In the genomic region with DNA sequence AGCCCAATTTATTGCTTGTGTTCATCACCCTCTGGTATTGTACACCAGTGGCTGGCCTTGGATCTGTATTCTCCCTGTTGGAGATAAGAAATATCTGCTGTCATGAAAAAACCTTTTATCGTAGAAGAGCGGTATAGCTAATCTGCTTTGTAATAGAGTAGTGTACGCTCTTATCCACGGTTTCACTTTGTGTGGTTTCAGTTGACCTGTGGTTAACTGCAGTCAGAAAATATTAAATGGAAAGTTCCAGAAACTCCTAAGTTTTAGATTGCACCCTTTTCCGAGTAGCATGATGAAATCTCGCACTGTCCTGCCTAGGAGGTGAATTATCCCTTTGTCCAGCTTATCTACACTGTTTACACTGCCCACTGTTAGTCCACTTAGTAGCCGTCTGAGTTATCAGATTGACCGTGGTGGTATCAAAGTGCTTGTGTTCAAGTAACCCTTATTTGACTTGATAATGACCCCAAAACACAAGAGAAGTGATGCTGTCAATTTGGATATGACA, we compare ENCODE assay signal across 18 cellular contexts. TPM values are rescaled to one million over a fixed set of nuclear protein-coding genes. Genes with fewer than 3 reads are reported as not detected.
DNase-seq lines count a peak whose midpoint lies in the region; ATAC-seq, FAIRE-seq and TF ChIP-seq lines count a peak whose summit lies in the region.
"Had no signal": no experiment of that assay in that cellular context is flagged by ENCODE, and none has a peak within 500 bp of the region (broad histone marks: within the 10 kb centered on the region; RNA-seq: fewer than 3 reads in every experiment).

No MANE protein-coding gene starts in this region.

- TF ChIP-seq POLR2A in GM12878 (IDR thresholded peaks at IDR 0.05; ENCODE audit: low read depth, low read length) (no peak), gastroesophageal sphincter (IDR thresholded peaks at IDR 0.05) (no peak)

- POLR2A ChIA-PET in CD8-positive, alpha-beta memory T cell (lab: Charles Lee): no interaction called here
- POLR2A ChIA-PET in GM12878 (lab: Charles Lee): interaction anchor here (1.1 to 2.4 kb wide), 4 partner anchors 10 to 43 kb away, joined by 3 to 17 read pairs (median 6); a partner anchor contains a TSS

- 81% methylated on average over 8 of the region's 8 CpGs for WGBS in GM12878 (ENCODE audit: insufficient coverage, insufficient replicate concordance, low lambda C conversion rate, missing lambda C conversion rate)
- 41 to 85% methylated on average over 4 to 5 of the region's 8 CpGs for WGBS in gastroesophageal sphincter (ENCODE audit: low coverage in 1 of 2), 2 donors

- H3K27me3 Mint-ChIP-seq in CD8-positive, alpha-beta memory T cell: no peaks in the 10 kb centered on the region
- no peaks in the 10 kb centered on the region for H3K27me3 Mint-ChIP-seq in effector memory CD8-positive, alpha-beta T cell
- H3K27me3 Mint-ChIP-seq: activated B cell treated with CpG ODN at 0.5 μM for 24 hours had no signal

- peak overlapping the region; percentile 29 for H3K27ac ChIP-seq in CD8-positive, alpha-beta memory T cell (ENCODE audit: low read depth, low read length)
- peak overlapping the region; percentile 30; the same call in 1 of the 2 replicates for H3K27ac ChIP-seq in GM12878 (ENCODE audit: control insufficient read depth, insufficient read depth)
- no peak overlapping the region for H3K27ac ChIP-seq in gastroesophageal sphincter

- peaks cover 23% of the 10 kb centered on the region for H3K4me1 ChIP-seq in CD8-positive, alpha-beta memory T cell (ENCODE audit: insufficient read depth, low read length)
- H3K4me1 ChIP-seq in GM12878 (ENCODE audit: control insufficient read depth, insufficient read depth, low read length) (peaks cover 7% of the 10 kb centered on the region; the same call in 1 of the 2 replicates), mucosa of descending colon (ENCODE audit: low read depth) (peaks cover 7% of the 10 kb centered on the region), gastroesophageal sphincter (peaks cover 0 to 24% (median 3%) of the 10 kb centered on the region in 3 donors)
- H3K4me1 ChIP-seq: HAP-1 had no signal

- no peak overlapping the region for H2AFZ ChIP-seq in GM12878 (ENCODE audit: control insufficient read depth, low read depth, low read length)

- H3K36me3 Mint-ChIP-seq in CD8-positive, alpha-beta memory T cell: peaks cover 0 to 5% (median 2%) of the 10 kb centered on the region in 3 donors
- H3K36me3 Mint-ChIP-seq in effector memory CD8-positive, alpha-beta T cell (ENCODE audit: insufficient read depth): peaks cover 19% of the 10 kb centered on the region

- ATAC-seq in GM12878: peak; percentile 54
- ATAC-seq in mucosa of descending colon: peak; percentile 13
- ATAC-seq in gastroesophageal sphincter: no peak
- ATAC-seq in effector memory CD8-positive, alpha-beta T cell (replicated peaks): no peak

- TF ChIP-seq EP300 in GM12878 (IDR thresholded peaks at IDR 0.05; ENCODE audit: borderline replicate concordance in 1 of 2, control insufficient read depth in 1 of 2, low read depth in 2 of 2, low read length in 2 of 2) (no peak), gastroesophageal sphincter (IDR thresholded peaks at IDR 0.05) (no peak)

- H3K4me2 ChIP-seq in GM12878 (ENCODE audit: control insufficient read depth, insufficient read depth): no peak overlapping the region

- H3K9ac ChIP-seq in GM12878 (ENCODE audit: control insufficient read depth, insufficient read depth, low read length): peak overlapping the region; percentile 19; the same call in 1 of the 2 replicates

- SMC1A ChIA-PET in GM12878 (lab: Charles Lee; ENCODE audit: uncharacterized antibody, unreplicated experiment): interaction anchor here (0.5 to 3.0 kb wide), 6 partner anchors 10 to 252 kb away, joined by 3 to 28 read pairs (median 4); no protein-coding TSS in a partner anchor

- H3K9me3 Mint-ChIP-seq in CD8-positive, alpha-beta memory T cell: no peaks in the 10 kb centered on the region
- H3K9me3 Mint-ChIP-seq in effector memory CD8-positive, alpha-beta T cell: no peaks in the 10 kb centered on the region
- H3K9me3 Mint-ChIP-seq: activated B cell treated with CpG ODN at 0.5 μM for 24 hours had no signal

- TF ChIP-seq CTCF in GM12878 (IDR thresholded peaks at IDR 0.05 in 2 of 3, conservative IDR thresholded peaks at IDR 0.05 in 1 of 3; ENCODE audit: control insufficient read depth in 2 of 3, extremely low read depth in 1 of 3, insufficient read depth in 1 of 3, low read depth in 3 of 3, low read length in 3 of 3) (no peak), mucosa of descending colon (IDR thresholded peaks at IDR 0.05) (no peak), gastroesophageal sphincter (IDR thresholded peaks at IDR 0.05) (no peak)

- H4K20me1 ChIP-seq in GM12878 (ENCODE audit: control insufficient read depth, insufficient read depth): no peaks in the 10 kb centered on the region

- H3K4me3 ChIP-seq in CD8-positive, alpha-beta memory T cell (ENCODE audit: low read length): no peak overlapping the region
- no peak overlapping the region for H3K4me3 ChIP-seq in GM12878
- no peak overlapping the region for H3K4me3 ChIP-seq in mucosa of descending colon
- no peak overlapping the region for H3K4me3 ChIP-seq in gastroesophageal sphincter
- H3K4me3 ChIP-seq: HAP-1 had no signal

- no peaks in the 10 kb centered on the region for H3K27me3 ChIP-seq in CD8-positive, alpha-beta memory T cell (ENCODE audit: insufficient read depth, low read length, poor library complexity, severe bottlenecking)
- no peaks in the 10 kb centered on the region for H3K27me3 ChIP-seq in GM12878 (replicated peaks in 1 of 2; ENCODE audit: control insufficient read depth in 2 of 2, insufficient read depth in 2 of 2, low read length in 1 of 2)
- H3K27me3 ChIP-seq in gastroesophageal sphincter: no peaks in the 10 kb centered on the region

- BruUV-seq in GM12878 (replicated peaks; lab: Mats Ljungman, UMichigan): no TSS peak

- H3K9me3 ChIP-seq in CD8-positive, alpha-beta memory T cell (ENCODE audit: low read length): no peaks in the 10 kb centered on the region
- H3K9me3 ChIP-seq in GM12878 (replicated peaks; ENCODE audit: control insufficient read depth, insufficient read depth, low read length): peaks cover 2% of the 10 kb centered on the region; the same call in 2 of the 3 replicates
- H3K9me3 ChIP-seq in mucosa of descending colon: no peaks in the 10 kb centered on the region
- H3K9me3 ChIP-seq in gastroesophageal sphincter: no peaks in the 10 kb centered on the region
- H3K9me3 ChIP-seq: HAP-1 had no signal

- in situ Hi-C loops in GM12878 (cut with MboI): no loop called here
- in situ Hi-C loops in ACHN (cut with HindIII; ENCODE audit: low pct_ligation_motif_present, low pct_unique_long_range_greater_than_20kb, low sequenced_read_pairs): no loop called here

- CTCF ChIA-PET in CD8-positive, alpha-beta memory T cell (lab: Charles Lee): no interaction called here
- CTCF ChIA-PET in GM12878 (lab: Yijun Ruan, JAX): interaction anchor here (1.7 to 1.8 kb wide), 2 partner anchors 9 to 11 kb away, joined by 4 to 6 read pairs; no protein-coding TSS in a partner anchor

- H3K4me1 Mint-ChIP-seq in CD8-positive, alpha-beta memory T cell: peaks cover 62 to 82% (median 63%) of the 10 kb centered on the region in 3 donors
- peaks cover 16 to 39% of the 10 kb centered on the region in 2 donors for H3K4me1 Mint-ChIP-seq in effector memory CD8-positive, alpha-beta T cell (ENCODE audit: low read depth in 2 of 2)

- peaks cover 69% of the 10 kb centered on the region for H3K79me2 ChIP-seq in GM12878 (ENCODE audit: control insufficient read depth, insufficient read depth, low read length)

- no peak overlapping the region for H3K27ac Mint-ChIP-seq in CD8-positive, alpha-beta memory T cell
- H3K27ac Mint-ChIP-seq in effector memory CD8-positive, alpha-beta T cell: no peak overlapping the region
- H3K27ac Mint-ChIP-seq: activated B cell treated with CpG ODN at 0.5 μM for 24 hours had no signal

- TF ChIP-seq RAD21 in GM12878 (IDR thresholded peaks at IDR 0.05; ENCODE audit: insufficient read depth, low read depth, low read length): no peak

- peak overlapping the region in 2 of 7 donors; percentile 4 to 21 for H3K4me3 Mint-ChIP-seq in CD8-positive, alpha-beta memory T cell
- peak overlapping the region in 1 of 2 donors; percentile 34 for H3K4me3 Mint-ChIP-seq in effector memory CD8-positive, alpha-beta T cell
- H3K4me3 Mint-ChIP-seq: activated B cell treated with CpG ODN at 0.5 μM for 24 hours had no signal

- intact Hi-C loops in GM12878 (cut with micrococcal nuclease; ENCODE audit: unreplicated experiment): no loop called here
- intact Hi-C loops in mucosa of descending colon (cut with DNase I, micrococcal nuclease): no loop called here

- no peak for DNase-seq in CD8-positive, alpha-beta memory T cell
- DNase-seq in LHCN-M2 (ENCODE audit: low read depth) (peak; percentile 18), GM12878 (ENCODE audit: low read depth, low spot score) (no peak), mucosa of descending colon (no peak), ACHN (no peak), T1000 (lab: John Stamatoyannopoulos, UW) (no peak)
- DNase-seq in effector memory CD8-positive, alpha-beta T cell: no peak
- DNase-seq: activated B cell treated with CpG ODN at 0.5 μM for 24 hours; activated gamma-delta T cell; foreskin melanocyte; left cardiac atrium; NCI-H446; nucleus accumbens; SHP77 treated with DMSO at 0.1 percent for 48 hours; stimulated activated CD4-positive, alpha-beta T cell treated with anti-CD3 and anti-CD28 coated beads, Interleukin-2, amount 100 ng/mL, for 48 hours; stimulated activated naive CD4-positive, alpha-beta T cell treated with Interleukin-2 at 50 U/mL for 16 hours had no signal

- FAIRE-seq in GM12878 (lab: Jason Lieb, UNC): peak; percentile 27

- RAD21 ChIA-PET in GM12878 (lab: Charles Lee; ENCODE audit: unreplicated experiment): interaction anchor here (1.1 to 2.4 kb wide), 5 partner anchors 7 to 98 kb away, joined by 3 to 20 read pairs (median 13); no protein-coding TSS in a partner anchor

- no peaks in the 10 kb centered on the region for H3K36me3 ChIP-seq in CD8-positive, alpha-beta memory T cell (ENCODE audit: insufficient read depth, low read length)
- no peaks in the 10 kb centered on the region for H3K36me3 ChIP-seq in GM12878 (ENCODE audit: control insufficient read depth in 2 of 2, insufficient read depth in 2 of 2, low read length in 1 of 2)
- H3K36me3 ChIP-seq in mucosa of descending colon (ENCODE audit: low read depth): no peaks in the 10 kb centered on the region
- no peaks in the 10 kb centered on the region for H3K36me3 ChIP-seq in gastroesophageal sphincter
- H3K36me3 ChIP-seq: HAP-1 had no signal

RNA-seq across cellular contexts. Expression of a gene that starts 42.4 kb away (rescaled TPM):
- total RNA-seq in CD8-positive, alpha-beta memory T cell: 10 to 100 TPM; 20.7 to 21.5 TPM
- 23.7 TPM for polyA plus RNA-seq in CD8-positive, alpha-beta memory T cell
- total RNA-seq in LHCN-M2 (2014; rRNA removed) (7.5 and 9.1 TPM in 2 replicates), GM12878 (2014; rRNA removed) (22.1 and 22.8 TPM in 2 replicates), GM12878 (2014; rRNA removed; fragmentation: Illumina TruSeq; extraction: Trizol) (27.1 and 29.0 TPM in 2 replicates), GM12878 (2021) (21.0 and 26.8 TPM in 2 replicates), mucosa of descending colon (10 to 100 TPM; 24.0 to 41.5 (median 36.5) TPM), gastroesophageal sphincter (10 to 100 TPM; 17.0 to 28.6 (median 19.9) TPM)
- 3.1 TPM for polyA plus RNA-seq in LHCN-M2 (2012)
- 165 and 171 TPM in 2 replicates for total RNA-seq in GM12878 (2013; cell fraction: nucleolus; rRNA removed)
- polyA plus RNA-seq in GM12878 (2011; ENCODE audit: low read depth): 12.8 TPM
- polyA plus RNA-seq in GM12878 (2011; rRNA removed) (28.5 and 34.9 TPM in 2 replicates), GM12878 (2014; fragmentation: Illumina TruSeq; extraction: Trizol) (22.8 and 26.2 TPM in 2 replicates), GM12878 (2014; fragmentation: Nextera tagmentation; extraction: Ambion mirVana) (1 to 10 TPM; 7.9 to 8.9 TPM), GM12878 (2014; rRNA removed) (13.2 and 18.0 TPM in 2 replicates), GM12878 (2016; fragmentation: Nextera tagmentation; extraction: Ambion mirVana) (10 to 100 TPM; 13.3 to 14.2 TPM)
- polyA plus RNA-seq in GM12878 (2011; cell fraction: cytosol; rRNA removed): 20.3 and 22.7 TPM in 2 replicates
- polyA plus RNA-seq in GM12878 (2011; cell fraction: nucleus; rRNA removed): 32.6 and 43.8 TPM in 2 replicates
- 17.5 and 17.7 TPM in 2 replicates for polyA plus RNA-seq in GM12878 (2012)
- 77.5 and 90.0 TPM in 2 replicates for polyA minus RNA-seq in GM12878 (2011; rRNA and poly(A)+ RNA removed)
- 15.4 and 22.4 TPM in 2 replicates for polyA minus RNA-seq in GM12878 (2011; cell fraction: cytosol; rRNA and poly(A)+ RNA removed)
- polyA minus RNA-seq in GM12878 (2011; cell fraction: nucleus; rRNA and poly(A)+ RNA removed): 53.2 and 73.2 TPM in 2 replicates

Comparison
In these comparisons a context has a peak if more than half of its experiments do, and no peak if none do; other contexts are left out.
1. H3K27ac ChIP-seq: peak in CD8-positive, alpha-beta memory T cell (single experiment) and GM12878 (single experiment); none in gastroesophageal sphincter (0 of 4).
2. ATAC-seq: peak in GM12878 (single experiment) and mucosa of descending colon (single experiment); none in gastroesophageal sphincter (single experiment) and effector memory CD8-positive, alpha-beta T cell (single experiment).